8 cellular contexts compared by ENCODE assay signal in the genomic region with DNA sequence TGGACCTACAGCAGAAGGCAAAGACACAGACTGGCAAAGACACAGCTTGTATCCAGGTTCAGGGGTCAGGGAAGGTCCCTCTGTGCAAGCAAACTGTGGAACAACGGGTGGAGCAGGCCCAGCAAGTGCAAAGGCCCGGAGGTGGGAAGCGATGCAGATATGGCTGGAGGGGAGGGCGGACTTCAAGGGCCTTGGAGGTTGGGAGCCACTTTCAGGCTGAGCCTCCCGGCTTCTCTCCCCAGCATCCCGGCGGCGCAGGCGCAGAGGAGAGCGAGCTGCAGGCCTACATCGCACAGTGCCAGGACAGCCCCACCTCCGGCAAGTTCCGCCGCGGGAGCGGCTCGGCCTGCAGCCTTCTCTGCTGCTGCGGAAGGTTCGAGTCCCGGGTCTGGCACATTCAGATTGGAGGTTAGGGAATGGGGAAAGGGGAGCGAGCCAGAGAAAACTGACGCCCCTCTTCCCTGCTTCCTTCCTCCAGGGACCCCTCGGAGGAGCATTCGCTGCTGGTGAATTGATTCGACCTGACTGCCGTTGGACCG. TPM values are rescaled to one million over a fixed set of nuclear protein-coding genes. Genes with fewer than 3 reads are reported as not detected.
DNase-seq lines count a peak whose midpoint lies in the region; ATAC-seq and TF ChIP-seq lines count a peak whose summit lies in the region.

No MANE protein-coding gene starts in this region.

- H3K4me1 Mint-ChIP-seq in stimulated activated naive CD8-positive, alpha-beta T cell treated with anti-CD3 and anti-CD28 coated beads, Interleukin-15, Interleukin-2, amounts not matched to agents 100 ng/mL and 50 ng/mL, for 24 hours (ENCODE audit: low read depth): peaks cover 23% of the 10 kb centered on the region

- H3K27me3 Mint-ChIP-seq in stimulated activated naive CD8-positive, alpha-beta T cell treated with anti-CD3 and anti-CD28 coated beads, Interleukin-15, Interleukin-2, amounts not matched to agents 100 ng/mL and 50 ng/mL, for 24 hours: no peaks in the 10 kb centered on the region

- CTCF ChIA-PET in AG04450 (lab: Charles Lee): interaction anchor here (1.3 to 2.4 kb wide), 2 partner anchors 36 to 148 kb away, joined by 3 to 6 read pairs; partner anchors contain the start of gene TRAPPC5

- H3K27me3 ChIP-seq in AG04450 (ENCODE audit: control insufficient read depth, insufficient read depth, low read length): no peaks in the 10 kb centered on the region
- no peaks in the 10 kb centered on the region for H3K27me3 ChIP-seq in left lung

- H3K4me3 ChIP-seq in AG04450 (ENCODE audit: low read depth, low read length) (peak overlapping the region; percentile 99), left lung (peak overlapping the region; percentile 83 to 90)

- H3K4me3 Mint-ChIP-seq in stimulated activated naive CD8-positive, alpha-beta T cell treated with anti-CD3 and anti-CD28 coated beads, Interleukin-15, Interleukin-2, amounts not matched to agents 100 ng/mL and 50 ng/mL, for 24 hours: peak overlapping the region; percentile 94

- H3K4me1 ChIP-seq in left lung: peaks cover 7 to 40% of the 10 kb centered on the region in 2 donors

- H3K27ac Mint-ChIP-seq in stimulated activated naive CD8-positive, alpha-beta T cell treated with anti-CD3 and anti-CD28 coated beads, Interleukin-15, Interleukin-2, amounts not matched to agents 100 ng/mL and 50 ng/mL, for 24 hours: no peak overlapping the region

- ATAC-seq in left lung (peak; percentile 8), GM18867 (IDR thresholded peaks at IDR 0.05; ENCODE audit: unreplicated experiment) (no peak)

- POLR2A ChIA-PET in AG04450 (lab: Yijun Ruan, JAX): interaction anchor here (1.1 kb wide), 1 partner anchor 12 kb away, joined by 3 read pairs; no protein-coding TSS in a partner anchor

- H3K36me3 ChIP-seq in left lung: peaks cover 0 to 68% of the 10 kb centered on the region in 2 donors

- no peak for DNase-seq in AG04450 (ENCODE audit: low read depth, low spot score)
- peak; percentile 58 for DNase-seq in LHCN-M2 (ENCODE audit: low read depth)
- peak; percentile 77 for DNase-seq in cerebellum (ENCODE audit: low spot score)
- DNase-seq in left lung: peak; percentile 67 to 85
- DNase-seq in KG1 (lab: John Stamatoyannopoulos, UW): no peak
- no peak for DNase-seq in activated CD4-positive, alpha-beta T cell treated with anti-CD3 and anti-CD28 coated beads for 48 hours

- intact Hi-C loops in left lung (cut with DNase I): no loop called here

- peaks cover 12% of the 10 kb centered on the region for H3K36me3 Mint-ChIP-seq in stimulated activated naive CD8-positive, alpha-beta T cell treated with anti-CD3 and anti-CD28 coated beads, Interleukin-15, Interleukin-2, amounts not matched to agents 100 ng/mL and 50 ng/mL, for 24 hours (ENCODE audit: low read depth)

- no peak for TF ChIP-seq CTCF in AG04450 (IDR thresholded peaks at IDR 0.05; ENCODE audit: low read depth, low read length)
- TF ChIP-seq CTCF in left lung (IDR thresholded peaks at IDR 0.05): no peak

- H3K27ac ChIP-seq in AG04450 (ENCODE audit: low read depth, low read length) (peak overlapping the region; percentile 52), left lung (peak overlapping the region; percentile 81 to 93)

- no peaks in the 10 kb centered on the region for H3K9me3 Mint-ChIP-seq in stimulated activated naive CD8-positive, alpha-beta T cell treated with anti-CD3 and anti-CD28 coated beads, Interleukin-15, Interleukin-2, amounts not matched to agents 100 ng/mL and 50 ng/mL, for 24 hours

- H3K9me3 ChIP-seq in AG04450 (ENCODE audit: control insufficient read depth, insufficient read depth, low read length) (no peaks in the 10 kb centered on the region; the same call in 1 of the 2 replicates), left lung (no peaks in the 10 kb centered on the region)

RNA-seq across cellular contexts. Expression of gene PNPLA6, which starts 2.2 kb away (rescaled TPM):
- 17.0 and 19.8 TPM in 2 replicates for polyA plus RNA-seq in AG04450 (2011; rRNA removed)
- 27.3 and 28.4 TPM in 2 replicates for polyA minus RNA-seq in AG04450 (2011; rRNA and poly(A)+ RNA removed)
- total RNA-seq in LHCN-M2 (2014; rRNA removed) (64.7 and 81.5 TPM in 2 replicates), cerebellum (30.6 TPM), left lung (100 to 1,000 TPM; 134 to 255 TPM)
- 83.7 TPM for polyA plus RNA-seq in LHCN-M2 (2012)

RNA-seq across cellular contexts. Expression of gene MCOLN1, which starts 10.9 kb away (rescaled TPM):
- 12.8 and 16.0 TPM in 2 replicates for polyA plus RNA-seq in AG04450 (2011; rRNA removed)
- 10.6 and 20.0 TPM in 2 replicates for polyA minus RNA-seq in AG04450 (2011; rRNA and poly(A)+ RNA removed)
- total RNA-seq in LHCN-M2 (2014; rRNA removed) (7.4 and 8.9 TPM in 2 replicates), cerebellum (9.6 TPM), left lung (10 to 100 TPM; 47.7 to 76.6 TPM)
- polyA plus RNA-seq in LHCN-M2 (2012): 27.1 TPM

RNA-seq across cellular contexts. Expression of gene ZNF358, which starts 17.4 kb away (rescaled TPM):
- 20.7 and 29.5 TPM in 2 replicates for polyA plus RNA-seq in AG04450 (2011; rRNA removed)
- 22.2 and 32.3 TPM in 2 replicates for polyA minus RNA-seq in AG04450 (2011; rRNA and poly(A)+ RNA removed)
- total RNA-seq in LHCN-M2 (2014; rRNA removed) (59.1 and 59.6 TPM in 2 replicates), cerebellum (10.8 TPM), left lung (10 to 100 TPM; 46.1 to 47.6 TPM)
- polyA plus RNA-seq in LHCN-M2 (2012): 65.2 TPM

RNA-seq across cellular contexts. Expression of gene PEX11G, which starts 44.5 kb away (rescaled TPM):
- polyA plus RNA-seq in AG04450 (2011; rRNA removed): 0.60 and 1.2 TPM in 2 replicates
- polyA minus RNA-seq in AG04450 (2011; rRNA and poly(A)+ RNA removed): 0.28 and 0.43 TPM in 2 replicates
- 3.5 and 3.8 TPM in 2 replicates for total RNA-seq in LHCN-M2 (2014; rRNA removed)
- polyA plus RNA-seq in LHCN-M2 (2012): 3.5 TPM
- 1.4 TPM for total RNA-seq in cerebellum
- 1 to 10 TPM; 3.6 to 4.6 TPM for total RNA-seq in left lung

Comparison
In these comparisons a context has a peak if more than half of its experiments do, and no peak if none do; other contexts are left out.
1. DNase-seq: peak in LHCN-M2 (single experiment), cerebellum (single experiment) and left lung (2 of 2); none in AG04450 (single experiment), KG1 (single experiment) and activated CD4-positive, alpha-beta T cell treated with anti-CD3 and anti-CD28 coated beads for 48 hours (single experiment).